ENCODE assay signal across 1 cellular context in genomic region chr2:178277741-178278197, GRCh38.
TF ChIP-seq lines count a peak whose summit lies in the region.

No MANE protein-coding gene starts in this region.

TF ChIP-seq in K562, 482 proteins besides CTCF, POLR2A, EP300 and RAD21 (continued from another document and continues in another):
- TF ChIP-seq, protein P1, sequence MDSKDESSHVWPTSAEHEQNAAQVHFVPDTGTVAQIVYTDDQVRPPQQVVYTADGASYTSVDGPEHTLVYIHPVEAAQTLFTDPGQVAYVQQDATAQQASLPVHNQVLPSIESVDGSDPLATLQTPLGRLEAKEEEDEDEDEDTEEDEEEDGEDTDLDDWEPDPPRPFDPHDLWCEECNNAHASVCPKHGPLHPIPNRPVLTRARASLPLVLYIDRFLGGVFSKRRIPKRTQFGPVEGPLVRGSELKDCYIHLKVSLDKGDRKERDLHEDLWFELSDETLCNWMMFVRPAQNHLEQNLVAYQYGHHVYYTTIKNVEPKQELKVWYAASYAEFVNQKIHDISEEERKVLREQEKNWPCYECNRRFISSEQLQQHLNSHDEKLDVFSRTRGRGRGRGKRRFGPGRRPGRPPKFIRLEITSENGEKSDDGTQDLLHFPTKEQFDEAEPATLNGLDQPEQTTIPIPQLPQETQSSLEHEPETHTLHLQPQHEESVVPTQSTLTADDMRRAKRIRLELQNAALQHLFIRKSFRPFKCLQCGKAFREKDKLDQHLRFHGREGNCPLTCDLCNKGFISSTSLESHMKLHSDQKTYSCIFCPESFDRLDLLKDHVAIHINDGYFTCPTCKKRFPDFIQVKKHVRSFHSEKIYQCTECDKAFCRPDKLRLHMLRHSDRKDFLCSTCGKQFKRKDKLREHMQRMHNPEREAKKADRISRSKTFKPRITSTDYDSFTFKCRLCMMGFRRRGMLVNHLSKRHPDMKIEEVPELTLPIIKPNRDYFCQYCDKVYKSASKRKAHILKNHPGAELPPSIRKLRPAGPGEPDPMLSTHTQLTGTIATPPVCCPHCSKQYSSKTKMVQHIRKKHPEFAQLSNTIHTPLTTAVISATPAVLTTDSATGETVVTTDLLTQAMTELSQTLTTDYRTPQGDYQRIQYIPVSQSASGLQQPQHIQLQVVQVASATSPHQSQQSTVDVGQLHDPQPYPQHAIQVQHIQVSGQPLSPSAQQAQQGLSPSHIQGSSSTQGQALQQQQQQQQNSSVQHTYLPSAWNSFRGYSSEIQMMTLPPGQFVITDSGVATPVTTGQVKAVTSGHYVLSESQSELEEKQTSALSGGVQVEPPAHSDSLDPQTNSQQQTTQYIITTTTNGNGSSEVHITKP (IDR thresholded peaks at IDR 0.05; ENCODE audit: partially characterized antibody), result peak; percentile 14
- TF ChIP-seq RNF2 (IDR thresholded peaks at IDR 0.05), result no peak
- no peak for TF ChIP-seq YBX1 (IDR thresholded peaks at IDR 0.05)
- TF ChIP-seq, protein P2, sequence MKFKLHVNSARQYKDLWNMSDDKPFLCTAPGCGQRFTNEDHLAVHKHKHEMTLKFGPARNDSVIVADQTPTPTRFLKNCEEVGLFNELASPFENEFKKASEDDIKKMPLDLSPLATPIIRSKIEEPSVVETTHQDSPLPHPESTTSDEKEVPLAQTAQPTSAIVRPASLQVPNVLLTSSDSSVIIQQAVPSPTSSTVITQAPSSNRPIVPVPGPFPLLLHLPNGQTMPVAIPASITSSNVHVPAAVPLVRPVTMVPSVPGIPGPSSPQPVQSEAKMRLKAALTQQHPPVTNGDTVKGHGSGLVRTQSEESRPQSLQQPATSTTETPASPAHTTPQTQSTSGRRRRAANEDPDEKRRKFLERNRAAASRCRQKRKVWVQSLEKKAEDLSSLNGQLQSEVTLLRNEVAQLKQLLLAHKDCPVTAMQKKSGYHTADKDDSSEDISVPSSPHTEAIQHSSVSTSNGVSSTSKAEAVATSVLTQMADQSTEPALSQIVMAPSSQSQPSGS (CRISPR knock-in tag; IDR thresholded peaks at IDR 0.05), result no peak
- no peak for TF ChIP-seq ELF2 (CRISPR knock-in tag; IDR thresholded peaks at IDR 0.05)
- TF ChIP-seq POLR2AphosphoS5 (IDR thresholded peaks at IDR 0.05; ENCODE audit: control insufficient read depth, insufficient read depth, low read depth, low read length), result no peak
- TF ChIP-seq MTA3 (IDR thresholded peaks at IDR 0.05; ENCODE audit: borderline replicate concordance), result no peak
- no peak for TF ChIP-seq NFYB (IDR thresholded peaks at IDR 0.05; ENCODE audit: extremely low read depth, insufficient read length)
- TF ChIP-seq SREBF2 (CRISPR knock-in tag; IDR thresholded peaks at IDR 0.05), result no peak
- TF ChIP-seq NFIX (CRISPR knock-in tag; IDR thresholded peaks at IDR 0.05; ENCODE audit: low read depth), result no peak
- TF ChIP-seq, protein P3, sequence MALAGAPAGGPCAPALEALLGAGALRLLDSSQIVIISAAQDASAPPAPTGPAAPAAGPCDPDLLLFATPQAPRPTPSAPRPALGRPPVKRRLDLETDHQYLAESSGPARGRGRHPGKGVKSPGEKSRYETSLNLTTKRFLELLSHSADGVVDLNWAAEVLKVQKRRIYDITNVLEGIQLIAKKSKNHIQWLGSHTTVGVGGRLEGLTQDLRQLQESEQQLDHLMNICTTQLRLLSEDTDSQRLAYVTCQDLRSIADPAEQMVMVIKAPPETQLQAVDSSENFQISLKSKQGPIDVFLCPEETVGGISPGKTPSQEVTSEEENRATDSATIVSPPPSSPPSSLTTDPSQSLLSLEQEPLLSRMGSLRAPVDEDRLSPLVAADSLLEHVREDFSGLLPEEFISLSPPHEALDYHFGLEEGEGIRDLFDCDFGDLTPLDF (CRISPR knock-in tag; IDR thresholded peaks at IDR 0.05), result no peak
- 0 out of 4 replicates have a peak, but pooled peaks of 1 of the 2 experiments have one; percentile 36 for TF ChIP-seq ARNT (IDR thresholded peaks at IDR 0.05)
- peak; percentile 35; the same call in 1 of the 2 replicates for TF ChIP-seq ARID1B (IDR thresholded peaks at IDR 0.05)
- no peak for TF ChIP-seq SUPT5H (IDR thresholded peaks at IDR 0.05)
- no peak for TF ChIP-seq ZNF24 (IDR thresholded peaks at IDR 0.05)
- no peak for TF ChIP-seq NR2C2 (CRISPR knock-in tag; IDR thresholded peaks at IDR 0.05)
- TF ChIP-seq NR2C2 (tag; IDR thresholded peaks at IDR 0.05), result no peak
- TF ChIP-seq ARHGAP35 (IDR thresholded peaks at IDR 0.05; ENCODE audit: partially characterized antibody), result no peak
- no peak for TF ChIP-seq KLF16 (IDR thresholded peaks at IDR 0.05)
- TF ChIP-seq TBL1XR1 (IDR thresholded peaks at IDR 0.05; ENCODE audit: low read length in 2 of 2), result no peak
- TF ChIP-seq NR4A1 (CRISPR knock-in tag; IDR thresholded peaks at IDR 0.05), result no peak
- no peak for TF ChIP-seq NR4A1 (tag; IDR thresholded peaks at IDR 0.05)
- TF ChIP-seq TEAD2 (tag; IDR thresholded peaks at IDR 0.05), result no peak
- TF ChIP-seq, protein P4, sequence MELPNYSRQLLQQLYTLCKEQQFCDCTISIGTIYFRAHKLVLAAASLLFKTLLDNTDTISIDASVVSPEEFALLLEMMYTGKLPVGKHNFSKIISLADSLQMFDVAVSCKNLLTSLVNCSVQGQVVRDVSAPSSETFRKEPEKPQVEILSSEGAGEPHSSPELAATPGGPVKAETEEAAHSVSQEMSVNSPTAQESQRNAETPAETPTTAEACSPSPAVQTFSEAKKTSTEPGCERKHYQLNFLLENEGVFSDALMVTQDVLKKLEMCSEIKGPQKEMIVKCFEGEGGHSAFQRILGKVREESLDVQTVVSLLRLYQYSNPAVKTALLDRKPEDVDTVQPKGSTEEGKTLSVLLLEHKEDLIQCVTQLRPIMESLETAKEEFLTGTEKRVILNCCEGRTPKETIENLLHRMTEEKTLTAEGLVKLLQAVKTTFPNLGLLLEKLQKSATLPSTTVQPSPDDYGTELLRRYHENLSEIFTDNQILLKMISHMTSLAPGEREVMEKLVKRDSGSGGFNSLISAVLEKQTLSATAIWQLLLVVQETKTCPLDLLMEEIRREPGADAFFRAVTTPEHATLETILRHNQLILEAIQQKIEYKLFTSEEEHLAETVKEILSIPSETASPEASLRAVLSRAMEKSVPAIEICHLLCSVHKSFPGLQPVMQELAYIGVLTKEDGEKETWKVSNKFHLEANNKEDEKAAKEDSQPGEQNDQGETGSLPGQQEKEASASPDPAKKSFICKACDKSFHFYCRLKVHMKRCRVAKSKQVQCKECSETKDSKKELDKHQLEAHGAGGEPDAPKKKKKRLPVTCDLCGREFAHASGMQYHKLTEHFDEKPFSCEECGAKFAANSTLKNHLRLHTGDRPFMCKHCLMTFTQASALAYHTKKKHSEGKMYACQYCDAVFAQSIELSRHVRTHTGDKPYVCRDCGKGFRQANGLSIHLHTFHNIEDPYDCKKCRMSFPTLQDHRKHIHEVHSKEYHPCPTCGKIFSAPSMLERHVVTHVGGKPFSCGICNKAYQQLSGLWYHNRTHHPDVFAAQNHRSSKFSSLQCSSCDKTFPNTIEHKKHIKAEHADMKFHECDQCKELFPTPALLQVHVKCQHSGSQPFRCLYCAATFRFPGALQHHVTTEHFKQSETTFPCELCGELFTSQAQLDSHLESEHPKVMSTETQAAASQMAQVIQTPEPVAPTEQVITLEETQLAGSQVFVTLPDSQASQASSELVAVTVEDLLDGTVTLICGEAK (IDR thresholded peaks at IDR 0.05), result 0 out of 2 replicates have a peak, but pooled peaks have one; percentile 25
- TF ChIP-seq, protein P4 (CRISPR knock-in tag; IDR thresholded peaks at IDR 0.05), result no peak
- TF ChIP-seq, protein P5, sequence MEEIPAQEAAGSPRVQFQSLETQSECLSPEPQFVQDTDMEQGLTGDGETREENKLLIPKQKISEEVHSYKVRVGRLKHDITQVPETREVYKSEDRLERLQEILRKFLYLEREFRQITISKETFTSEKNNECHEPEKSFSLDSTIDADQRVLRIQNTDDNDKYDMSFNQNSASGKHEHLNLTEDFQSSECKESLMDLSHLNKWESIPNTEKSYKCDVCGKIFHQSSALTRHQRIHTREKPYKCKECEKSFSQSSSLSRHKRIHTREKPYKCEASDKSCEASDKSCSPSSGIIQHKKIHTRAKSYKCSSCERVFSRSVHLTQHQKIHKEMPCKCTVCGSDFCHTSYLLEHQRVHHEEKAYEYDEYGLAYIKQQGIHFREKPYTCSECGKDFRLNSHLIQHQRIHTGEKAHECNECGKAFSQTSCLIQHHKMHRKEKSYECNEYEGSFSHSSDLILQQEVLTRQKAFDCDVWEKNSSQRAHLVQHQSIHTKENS (CRISPR knock-in tag; IDR thresholded peaks at IDR 0.05), result no peak
- no peak for TF ChIP-seq SPI1 (IDR thresholded peaks at IDR 0.05; ENCODE audit: borderline replicate concordance, low read depth, low read length)
- TF ChIP-seq ZNF444 (CRISPR knock-in tag; IDR thresholded peaks at IDR 0.05), result no peak
- TF ChIP-seq OTX1 (CRISPR knock-in tag; IDR thresholded peaks at IDR 0.05), result no peak
- no peak for TF ChIP-seq DNMT1 (IDR thresholded peaks at IDR 0.05)
- no peak for TF ChIP-seq RBM17 (IDR thresholded peaks at IDR 0.05; ENCODE audit: borderline replicate concordance, low read depth, low read length)
- TF ChIP-seq CUX1 (CRISPR knock-in tag; IDR thresholded peaks at IDR 0.05), result no peak
- TF ChIP-seq, protein P6, sequence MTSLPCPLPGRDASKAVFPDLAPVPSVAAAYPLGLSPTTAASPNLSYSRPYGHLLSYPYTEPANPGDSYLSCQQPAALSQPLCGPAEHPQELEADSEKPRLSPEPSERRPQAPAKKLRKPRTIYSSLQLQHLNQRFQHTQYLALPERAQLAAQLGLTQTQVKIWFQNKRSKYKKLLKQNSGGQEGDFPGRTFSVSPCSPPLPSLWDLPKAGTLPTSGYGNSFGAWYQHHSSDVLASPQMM (CRISPR knock-in tag; IDR thresholded peaks at IDR 0.05), result no peak
- no peak for TF ChIP-seq E4F1 (CRISPR knock-in tag; IDR thresholded peaks at IDR 0.05; ENCODE audit: borderline replicate concordance)
- no peak for TF ChIP-seq ZNF586 (CRISPR knock-in tag; conservative IDR thresholded peaks at IDR 0.05)
- TF ChIP-seq ZNF766 (CRISPR knock-in tag; conservative IDR thresholded peaks at IDR 0.05), result no peak
